18 cellular contexts compared by ENCODE assay signal in the genomic region with DNA sequence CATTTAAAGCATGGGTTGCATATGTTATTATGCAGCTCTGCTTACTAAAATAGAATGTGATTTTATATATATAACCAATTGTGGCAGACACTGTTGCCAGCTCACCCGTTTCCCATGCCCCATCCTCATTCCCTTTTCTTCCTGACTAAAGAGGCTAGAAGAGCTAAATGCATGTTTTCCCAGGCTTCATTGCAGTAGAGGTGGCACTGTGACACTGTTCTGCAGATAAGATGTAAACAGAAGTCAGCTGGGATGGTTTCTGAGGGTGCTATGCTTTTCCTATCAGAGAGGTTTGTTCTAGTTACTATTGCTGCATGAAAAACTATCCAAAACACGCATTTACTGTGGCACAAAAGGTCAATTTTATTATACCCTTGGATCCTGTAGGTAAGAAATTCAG. TPM values are rescaled to one million over a fixed set of nuclear protein-coding genes. Genes with fewer than 3 reads are reported as not detected.
DNase-seq lines count a peak whose midpoint lies in the region; ATAC-seq and TF ChIP-seq lines count a peak whose summit lies in the region.
"Had no signal": no experiment of that assay in that cellular context is flagged by ENCODE, and none has a peak within 500 bp of the region (broad histone marks: within the 10 kb centered on the region; RNA-seq: fewer than 3 reads in every experiment).

No MANE protein-coding gene starts in this region.

- DNase-seq in SK-N-SH (peak; percentile 36), NCI-H82 treated with DMSO at 0.1 percent for 48 hours (lab: John Stamatoyannopoulos, UW; ENCODE audit: unreplicated experiment) (no peak)
- no peak for DNase-seq in CD4-positive, alpha-beta memory T cell
- DNase-seq in activated naive CD8-positive, alpha-beta T cell treated with anti-CD3 and anti-CD28 coated beads for 36 hours = no peak
- peak in 3 of 10 donors; percentile 27 to 43 (median 43) for DNase-seq in naive thymus-derived CD8-positive, alpha-beta T cell
- DNase-seq: activated gamma-delta T cell, EL, NCI-H1436 treated with DMSO at 0.1 percent for 48 hours, NCI-H446 treated with DMSO at 0.1 percent for 48 hours, trophoblast cell had no signal

- H3K9me3 Mint-ChIP-seq in CD4-positive, alpha-beta memory T cell = no peaks in the 10 kb centered on the region
- H3K9me3 Mint-ChIP-seq in activated naive CD8-positive, alpha-beta T cell treated with anti-CD3 and anti-CD28 coated beads for 36 hours = no peaks in the 10 kb centered on the region
- H3K9me3 Mint-ChIP-seq in naive thymus-derived CD8-positive, alpha-beta T cell = no peaks in the 10 kb centered on the region

- H3K9ac ChIP-seq in SK-N-SH = no peak overlapping the region

- peaks cover 33 to 62% (median 52%) of the 10 kb centered on the region in 4 donors for H3K4me1 Mint-ChIP-seq in CD4-positive, alpha-beta memory T cell
- peaks cover 37% of the 10 kb centered on the region for H3K4me1 Mint-ChIP-seq in activated naive CD8-positive, alpha-beta T cell treated with anti-CD3 and anti-CD28 coated beads for 36 hours
- peaks cover 28 to 62% (median 57%) of the 10 kb centered on the region in 4 donors for H3K4me1 Mint-ChIP-seq in naive thymus-derived CD8-positive, alpha-beta T cell

- peak overlapping the region in 6 of 7 donors; percentile 7 to 92 (median 60) for H3K27ac Mint-ChIP-seq in CD4-positive, alpha-beta memory T cell
- peak overlapping the region; percentile 32 for H3K27ac Mint-ChIP-seq in activated naive CD8-positive, alpha-beta T cell treated with anti-CD3 and anti-CD28 coated beads for 36 hours
- peak overlapping the region; percentile 39 to 97 (median 88) for H3K27ac Mint-ChIP-seq in naive thymus-derived CD8-positive, alpha-beta T cell

- no peak for TF ChIP-seq CTCF in SK-N-SH (IDR thresholded peaks at IDR 0.05)

- H3K36me3 Mint-ChIP-seq in CD4-positive, alpha-beta memory T cell = peaks cover 0 to 4% of the 10 kb centered on the region in 2 donors
- no peaks in the 10 kb centered on the region for H3K36me3 Mint-ChIP-seq in activated naive CD8-positive, alpha-beta T cell treated with anti-CD3 and anti-CD28 coated beads for 36 hours
- no peaks in the 10 kb centered on the region for H3K36me3 Mint-ChIP-seq in naive thymus-derived CD8-positive, alpha-beta T cell

- TF ChIP-seq RAD21 in SK-N-SH (IDR thresholded peaks at IDR 0.05; ENCODE audit: low read length) = peak; percentile 46

- WGBS in SK-N-SH (ENCODE audit: low lambda C conversion rate) = 76% methylated on average over 2 of the region's 2 CpGs

- peaks cover 8% of the 10 kb centered on the region; the same call in 1 of the 2 replicates for H3K79me2 ChIP-seq in SK-N-SH (ENCODE audit: insufficient read depth)

- no peak overlapping the region for H3K4me2 ChIP-seq in SK-N-SH

- no peaks in the 10 kb centered on the region for H4K20me1 ChIP-seq in SK-N-SH (ENCODE audit: insufficient read depth)

- no peak for ATAC-seq in SK-N-SH treated with all-trans-retinoic acid at 6 μM for 48 hours
- no peak for ATAC-seq in naive thymus-derived CD8-positive, alpha-beta T cell
- no peak for ATAC-seq in activated CD4-positive, CD25-positive, alpha-beta regulatory T cell treated with anti-CD3 and anti-CD28 coated beads, Interleukin-2, amount 50 U/mL, for 24 hours
- ATAC-seq in GM18511 (IDR thresholded peaks at IDR 0.05; ENCODE audit: unreplicated experiment) = no peak
- ATAC-seq: GM12878 had no signal

- no peaks in the 10 kb centered on the region for H3K27me3 Mint-ChIP-seq in CD4-positive, alpha-beta memory T cell
- H3K27me3 Mint-ChIP-seq in activated naive CD8-positive, alpha-beta T cell treated with anti-CD3 and anti-CD28 coated beads for 36 hours = no peaks in the 10 kb centered on the region
- peaks cover 0 to 1% (median 0%) of the 10 kb centered on the region in 5 donors for H3K27me3 Mint-ChIP-seq in naive thymus-derived CD8-positive, alpha-beta T cell

- no peak overlapping the region for H3K4me3 ChIP-seq in SK-N-SH (ENCODE audit: low read depth in 2 of 2, low read length in 1 of 2)
- H3K4me3 ChIP-seq in CD4-positive, alpha-beta memory T cell (ENCODE audit: low read length in 2 of 2) = peak overlapping the region; percentile 4 to 49
- H3K4me3 ChIP-seq: GM12878, prostate gland had no signal

- peak overlapping the region in 7 of 8 donors; percentile 67 to 86 (median 79) for H3K4me3 Mint-ChIP-seq in CD4-positive, alpha-beta memory T cell
- no peak overlapping the region for H3K4me3 Mint-ChIP-seq in activated naive CD8-positive, alpha-beta T cell treated with anti-CD3 and anti-CD28 coated beads for 36 hours
- peak overlapping the region; percentile 60 to 88 (median 82) for H3K4me3 Mint-ChIP-seq in naive thymus-derived CD8-positive, alpha-beta T cell

- H3K36me3 ChIP-seq in SK-N-SH (replicated peaks in 1 of 2; ENCODE audit: control insufficient read depth in 1 of 2, insufficient read depth in 2 of 2, low read length in 1 of 2) = no peaks in the 10 kb centered on the region
- H3K36me3 ChIP-seq in CD4-positive, alpha-beta memory T cell (ENCODE audit: insufficient read depth, low read length) = no peaks in the 10 kb centered on the region
- H3K36me3 ChIP-seq: prostate gland had no signal

- no peaks in the 10 kb centered on the region for H3K27me3 ChIP-seq in SK-N-SH (ENCODE audit: insufficient read depth)
- H3K27me3 ChIP-seq in CD4-positive, alpha-beta memory T cell (ENCODE audit: insufficient read depth, low read length) = no peaks in the 10 kb centered on the region

- intact Hi-C loops in CD4-positive, alpha-beta memory T cell (cut with micrococcal nuclease) = no loop called here

- H2AFZ ChIP-seq in SK-N-SH (ENCODE audit: low read depth) = no peak overlapping the region; the same call in 1 of the 2 replicates

- peaks cover 0 to 30% of the 10 kb centered on the region in 2 experiments; a peak in 2 of 4 replicates for H3K4me1 ChIP-seq in SK-N-SH (ENCODE audit: control insufficient read depth in 1 of 2, insufficient read depth in 2 of 2, low read depth in 1 of 2, low read length in 1 of 2)
- H3K4me1 ChIP-seq in CD4-positive, alpha-beta memory T cell (ENCODE audit: insufficient read depth, low read length) = peaks cover 56% of the 10 kb centered on the region
- H3K4me1 ChIP-seq: prostate gland had no signal

- H3F3A ChIP-seq in SK-N-SH (replicated peaks; ENCODE audit: insufficient read depth) = peaks cover 11% of the 10 kb centered on the region

- CTCF ChIA-PET in SK-N-SH (lab: Yijun Ruan, JAX) = interaction anchor here (0.9 to 6.0 kb wide), 13 partner anchors 9 to 84 kb away, joined by 3 to 39 read pairs (median 5); no protein-coding TSS in a partner anchor
- CTCF ChIA-PET in CD4-positive, alpha-beta memory T cell (lab: Charles Lee; ENCODE audit: partially characterized antibody) = interaction anchor here (0.8 to 4.8 kb wide), 8 partner anchors 8 to 85 kb away, joined by 3 to 21 read pairs (median 6); no protein-coding TSS in a partner anchor

- no peak for TF ChIP-seq EP300 in SK-N-SH (IDR thresholded peaks at IDR 0.05; ENCODE audit: borderline replicate concordance in 1 of 2, low read depth in 1 of 2, low read length in 1 of 2)

- H3K9me3 ChIP-seq in SK-N-SH = no peaks in the 10 kb centered on the region
- H3K9me3 ChIP-seq in CD4-positive, alpha-beta memory T cell (ENCODE audit: control insufficient read depth in 1 of 2, low read length in 2 of 2) = no peaks in the 10 kb centered on the region
- H3K9me3 ChIP-seq: prostate gland had no signal

- H3K27ac ChIP-seq in SK-N-SH (ENCODE audit: low read depth in 2 of 2, low read length in 1 of 2) = peak overlapping the region in 1 of 2 experiments; percentile 84; a peak in 2 of 4 replicates
- no peak overlapping the region for H3K27ac ChIP-seq in CD4-positive, alpha-beta memory T cell (ENCODE audit: low read depth, low read length)
- H3K27ac ChIP-seq: 22Rv1, prostate gland had no signal

- no peaks in the 10 kb centered on the region for H3K9me2 ChIP-seq in SK-N-SH

- POLR2A ChIA-PET in SK-N-SH (lab: Yijun Ruan, JAX) = interaction anchor here (1.1 to 2.4 kb wide), 5 partner anchors 9 to 82 kb away, joined by 3 to 15 read pairs (median 9); no protein-coding TSS in a partner anchor
- POLR2A ChIA-PET in CD4-positive, alpha-beta memory T cell (lab: Charles Lee; ENCODE audit: partially characterized antibody) = interaction anchor here (0.8 to 3.3 kb wide), 15 partner anchors 8 to 85 kb away, joined by 3 to 14 read pairs (median 4); no protein-coding TSS in a partner anchor
- POLR2A ChIA-PET in naive thymus-derived CD8-positive, alpha-beta T cell (lab: Charles Lee) = interaction anchor here (1.0 to 6.0 kb wide), 14 partner anchors 13 to 83 kb away, joined by 3 to 62 read pairs (median 9); no protein-coding TSS in a partner anchor

TF ChIP-seq in SK-N-SH, 30 proteins besides CTCF, POLR2A, EP300 and RAD21 (continues in another document):
- 0 out of 2 replicates have a peak, but pooled peaks have one; percentile 42 for TF ChIP-seq MXI1 (IDR thresholded peaks at IDR 0.05; ENCODE audit: low read depth, low read length)
- no peak for TF ChIP-seq NFIC (IDR thresholded peaks at IDR 0.05; ENCODE audit: borderline replicate concordance)
- TF ChIP-seq FOXM1 (IDR thresholded peaks at IDR 0.05; ENCODE audit: low read depth) = no peak
- peak; percentile 82; the same call in 1 of the 2 replicates for TF ChIP-seq FOXJ3 (CRISPR knock-in tag; IDR thresholded peaks at IDR 0.05)

TF ChIP-seq in SK-N-SH treated with all-trans-retinoic acid at 6 μM for 48 hours, 23 proteins besides CTCF, POLR2A, EP300 and RAD21 (continues in another document):
- no peak for TF ChIP-seq ZNF8 (CRISPR knock-in tag; IDR thresholded peaks at IDR 0.05)

RNA-seq across cellular contexts. Expression of a gene that starts 5.7 kb away (rescaled TPM):
- polyA plus RNA-seq in SK-N-SH (2012; rRNA removed) = 19.3 and 21.8 TPM in 2 replicates
- 18.3 and 22.8 TPM in 2 replicates for polyA plus RNA-seq in SK-N-SH (2012; cell fraction: cytosol; rRNA removed)
- 14.2 and 22.7 TPM in 2 replicates for polyA plus RNA-seq in SK-N-SH (2012; cell fraction: nucleus; rRNA removed)
- total RNA-seq in CD4-positive, alpha-beta memory T cell = 100 to 1,000 TPM in 1 of 2 experiments, 10 to 100 TPM in 1; 93.7 to 104 TPM
- polyA plus RNA-seq in CD4-positive, alpha-beta memory T cell = 100 to 1,000 TPM in 1 of 2 donors, 10 to 100 TPM in 1; 74.3 to 102 TPM
- 10 to 100 TPM; 40.1 to 44.9 TPM for total RNA-seq in activated naive CD8-positive, alpha-beta T cell treated with anti-CD3 and anti-CD28 coated beads for 36 hours
- total RNA-seq in naive thymus-derived CD8-positive, alpha-beta T cell = 100 to 1,000 TPM in 1 of 2 experiments, 10 to 100 TPM in 1; 86.8 to 107 TPM
- 100 to 1,000 TPM in 1 of 3 donors, 10 to 100 TPM in 2; 42.9 to 114 (median 65.1) TPM for polyA plus RNA-seq in naive thymus-derived CD8-positive, alpha-beta T cell

RNA-seq across cellular contexts. Expression of a gene that starts 36.5 kb away (rescaled TPM):
- not detected in 2 replicates for polyA plus RNA-seq in SK-N-SH (2012; rRNA removed)
- polyA plus RNA-seq in SK-N-SH (2012; cell fraction: cytosol; rRNA removed) = under 0.01 TPM in 1 of 2 replicates, not detected in the other
- not detected in 2 replicates for polyA plus RNA-seq in SK-N-SH (2012; cell fraction: nucleus; rRNA removed)
- not detected for total RNA-seq in CD4-positive, alpha-beta memory T cell
- polyA plus RNA-seq in CD4-positive, alpha-beta memory T cell = not detected
- total RNA-seq in activated naive CD8-positive, alpha-beta T cell treated with anti-CD3 and anti-CD28 coated beads for 36 hours = not detected
- total RNA-seq in naive thymus-derived CD8-positive, alpha-beta T cell = not detected
- polyA plus RNA-seq in naive thymus-derived CD8-positive, alpha-beta T cell = not detected
- total RNA-seq: mononuclear cell had no signal
- polyA plus RNA-seq: GM12878, keratinocyte had no signal

Comparison
In these comparisons a context has a peak if more than half of its experiments do, and no peak if none do; other contexts are left out.
1. H3K4me3 ChIP-seq: peak in CD4-positive, alpha-beta memory T cell (2 of 2); none in SK-N-SH (0 of 2).
2. H3K27ac Mint-ChIP-seq: peak in every context shown above with its lines; median percentile 88 in naive thymus-derived CD8-positive, alpha-beta T cell; 60 in CD4-positive, alpha-beta memory T cell; 32 in activated naive CD8-positive, alpha-beta T cell treated with anti-CD3 and anti-CD28 coated beads for 36 hours.